ENCODE assay signal across 21 cellular contexts in genomic region chr17:788551-788950, GRCh38.
"Had no signal": no experiment of that assay in that cellular context is flagged by ENCODE, and none has a peak within 500 bp of the region (broad histone marks: within the 10 kb centered on the region; RNA-seq: fewer than 3 reads in every experiment).

No MANE protein-coding gene starts in this region.

- H3K9me3 Mint-ChIP-seq: activated B cell treated with CpG ODN at 0.5 μM for 24 hours; activated CD4-positive, alpha-beta memory T cell treated with anti-CD3 and anti-CD28 coated beads for 36 hours; activated naive CD8-positive, alpha-beta T cell treated with anti-CD3 and anti-CD28 coated beads, Interleukin-2, amount 50 U/mL, for 24 hours; activated T-cell treated with anti-CD3 and anti-CD28 coated beads, Interleukin-2, amount 50 U/mL, for 72 hours; central memory CD8-positive, alpha-beta T cell; naive thymus-derived CD8-positive, alpha-beta T cell; neural progenitor cell had no signal

- H3K9me3 ChIP-seq: heart right ventricle, left lung, prostate gland, thyroid gland had no signal

- H3K27me3 ChIP-seq: heart right ventricle, left lung, neural progenitor cell, thyroid gland had no signal

- H3K4me3 ChIP-seq: heart right ventricle, left lung, lung, neural progenitor cell, prostate gland, thyroid gland had no signal

- H3K4me3 Mint-ChIP-seq: activated B cell treated with CpG ODN at 0.5 μM for 24 hours; activated CD4-positive, alpha-beta memory T cell treated with anti-CD3 and anti-CD28 coated beads for 36 hours; activated naive CD8-positive, alpha-beta T cell treated with anti-CD3 and anti-CD28 coated beads, Interleukin-2, amount 50 U/mL, for 24 hours; activated T-cell treated with anti-CD3 and anti-CD28 coated beads, Interleukin-2, amount 50 U/mL, for 72 hours; central memory CD8-positive, alpha-beta T cell; naive thymus-derived CD8-positive, alpha-beta T cell; neural progenitor cell had no signal

- FAIRE-seq: colon had no signal

- DNase-seq: activated B cell treated with CpG ODN at 0.5 μM for 24 hours; activated CD4-positive, alpha-beta memory T cell treated with anti-CD3 and anti-CD28 coated beads for 36 hours; activated CD4-positive, alpha-beta T cell treated with anti-CD3 and anti-CD28 coated beads for 4 hours; activated effector memory CD4-positive, alpha-beta T cell treated with Interleukin-2 at 50 U/mL for 16 hours; activated naive CD4-positive, alpha-beta T cell treated with anti-CD3 and anti-CD28 coated beads, Interleukin-2, amount 50 U/mL, for 16 hours; activated naive CD8-positive, alpha-beta T cell treated with anti-CD3 and anti-CD28 coated beads, Interleukin-2, amount 50 U/mL, for 24 hours; activated T-cell treated with anti-CD3 and anti-CD28 coated beads, Interleukin-2, amount 50 U/mL, for 72 hours; effector memory CD4-positive, alpha-beta T cell; heart right ventricle; left lung; naive thymus-derived CD8-positive, alpha-beta T cell; stimulated activated CD4-positive, alpha-beta T cell treated with anti-CD3 and anti-CD28 coated beads, Interleukin-12 subunit alpha, Interleukin-12 subunit beta, amount 100 ng/mL, for 4 hours; stimulated activated CD4-positive, alpha-beta T cell treated with anti-CD3 and anti-CD28 coated beads, Interleukin-4, amount 100 ng/mL, for 4 hours; stimulated activated naive CD8-positive, alpha-beta T cell treated with anti-CD3 and anti-CD28 coated beads, Interleukin-15, Interleukin-2, amounts not matched to agents 100 U/mL and 50 U/mL, for 24 hours; T-helper 9 cell; thyroid gland had no signal

- H3K27ac Mint-ChIP-seq: activated B cell treated with CpG ODN at 0.5 μM for 24 hours; activated CD4-positive, alpha-beta memory T cell treated with anti-CD3 and anti-CD28 coated beads for 36 hours; activated naive CD8-positive, alpha-beta T cell treated with anti-CD3 and anti-CD28 coated beads, Interleukin-2, amount 50 U/mL, for 24 hours; activated T-cell treated with anti-CD3 and anti-CD28 coated beads, Interleukin-2, amount 50 U/mL, for 72 hours; naive thymus-derived CD8-positive, alpha-beta T cell; neural progenitor cell had no signal

- H3K36me3 ChIP-seq: neural progenitor cell had no signal

- H2AFZ ChIP-seq: neural progenitor cell had no signal

- H3K4me2 ChIP-seq: neural progenitor cell had no signal

- ATAC-seq: activated naive CD8-positive, alpha-beta T cell treated with anti-CD3 and anti-CD28 coated beads, Interleukin-2, amount 50 U/mL, for 24 hours; activated T-cell treated with anti-CD3 and anti-CD28 coated beads, Interleukin-2, amount 50 U/mL, for 72 hours; heart right ventricle; left lung; naive thymus-derived CD8-positive, alpha-beta T cell; stimulated activated naive CD8-positive, alpha-beta T cell treated with anti-CD3 and anti-CD28 coated beads, Interleukin-15, Interleukin-2, amounts not matched to agents 100 U/mL and 50 U/mL, for 24 hours had no signal

- H3K27ac ChIP-seq: heart right ventricle, left lung, neural progenitor cell, thyroid gland had no signal

- H3K9ac ChIP-seq: neural progenitor cell had no signal

- H3K27me3 Mint-ChIP-seq: activated B cell treated with CpG ODN at 0.5 μM for 24 hours; activated CD4-positive, alpha-beta memory T cell treated with anti-CD3 and anti-CD28 coated beads for 36 hours; activated naive CD8-positive, alpha-beta T cell treated with anti-CD3 and anti-CD28 coated beads, Interleukin-2, amount 50 U/mL, for 24 hours; central memory CD8-positive, alpha-beta T cell; naive thymus-derived CD8-positive, alpha-beta T cell had no signal
